ENCODE assay signal across 22 cellular contexts in the genomic region with DNA sequence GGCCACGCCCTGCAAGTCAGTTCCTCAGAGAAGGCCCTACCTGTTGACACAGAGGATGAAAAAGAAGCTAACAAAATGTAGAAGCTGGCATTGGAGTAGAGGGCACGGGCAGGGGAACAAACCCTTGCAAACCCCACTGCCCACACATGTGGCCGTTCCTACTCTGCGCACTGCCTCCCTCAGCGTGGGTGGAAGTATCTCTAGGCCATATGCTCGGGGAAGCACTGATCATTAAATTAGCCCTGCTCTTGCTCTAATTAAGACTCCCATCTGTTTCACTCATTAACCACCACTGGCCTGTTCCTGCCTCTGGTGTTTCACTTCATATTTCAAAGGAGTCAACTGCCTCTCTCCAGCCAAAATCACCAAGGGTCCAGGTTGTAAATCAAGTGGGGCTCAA.
DNase-seq lines count a peak whose midpoint lies in the region; ATAC-seq, FAIRE-seq and TF ChIP-seq lines count a peak whose summit lies in the region.
"Had no signal": no experiment of that assay in that cellular context is flagged by ENCODE, and none has a peak within 500 bp of the region (broad histone marks: within the 10 kb centered on the region; RNA-seq: fewer than 3 reads in every experiment).

No MANE protein-coding gene starts in this region.

- no peaks in the 10 kb centered on the region for H3K27me3 ChIP-seq in lower lobe of right lung (ENCODE audit: low read depth)
- H3K27me3 ChIP-seq: BLaER1 had no signal

- no peaks in the 10 kb centered on the region for H3K36me3 Mint-ChIP-seq in effector memory CD8-positive, alpha-beta T cell (ENCODE audit: insufficient read depth)
- H3K36me3 Mint-ChIP-seq: CD4-positive, alpha-beta memory T cell had no signal

- H3K4me3 ChIP-seq in lower lobe of right lung = no peak overlapping the region
- H3K4me3 ChIP-seq: BLaER1, PC-9 had no signal

- intact Hi-C loops in lower lobe of right lung (cut with DNase I) = no loop called here

- H3K27ac Mint-ChIP-seq in effector memory CD8-positive, alpha-beta T cell = peak overlapping the region; percentile 23 to 49

- peak; percentile 76 for DNase-seq in DMS 273 (lab: John Stamatoyannopoulos, UW; ENCODE audit: unreplicated experiment)
- DNase-seq in GM12891 (ENCODE audit: insufficient read length, low spot score) = no peak
- DNase-seq in effector memory CD8-positive, alpha-beta T cell = no peak
- DNase-seq in lower lobe of right lung = peak; percentile 64
- no peak for DNase-seq in NCI-H1092 (lab: John Stamatoyannopoulos, UW)
- DNase-seq in RCC 7860 (ENCODE audit: low spot score) = no peak
- DNase-seq in cerebellum (ENCODE audit: low spot score) = no peak
- DNase-seq: ACHN; Caco-2; CD4-positive, alpha-beta memory T cell; KG1; NCI-H1092 treated with DMSO at 0.1 percent for 48 hours; NCI-H1436 treated with DMSO at 0.1 percent for 48 hours; NCI-H2029 treated with DMSO at 0.1 percent for 48 hours; NCI-H526 treated with DMSO at 0.1 percent for 48 hours; PC-9; SHP77 treated with DMSO at 0.1 percent for 48 hours had no signal

- no peak overlapping the region for H3K4me3 Mint-ChIP-seq in effector memory CD8-positive, alpha-beta T cell
- H3K4me3 Mint-ChIP-seq: CD4-positive, alpha-beta memory T cell had no signal

- FAIRE-seq in GM12891 (lab: Jason Lieb, UNC) (peak; percentile 68), RCC 7860 (lab: Jason Lieb, UNC) (no peak)
- FAIRE-seq: G401.6, H54, HTR-8/SVneo had no signal

- no peaks in the 10 kb centered on the region for H3K4me1 ChIP-seq in lower lobe of right lung
- H3K4me1 ChIP-seq: Caco-2 had no signal

- H3K9me3 Mint-ChIP-seq in effector memory CD8-positive, alpha-beta T cell = no peaks in the 10 kb centered on the region

- no peak overlapping the region for H3K27ac ChIP-seq in lower lobe of right lung
- H3K27ac ChIP-seq: BLaER1, PC-9, RWPE1 had no signal

- peaks cover 10 to 23% of the 10 kb centered on the region in 2 donors for H3K4me1 Mint-ChIP-seq in effector memory CD8-positive, alpha-beta T cell (ENCODE audit: low read depth in 2 of 2)

- no peak for TF ChIP-seq POLR2A in GM12891 (IDR thresholded peaks at IDR 0.05; ENCODE audit: low read depth, low read length)

- TF ChIP-seq CTCF in lower lobe of right lung (IDR thresholded peaks at IDR 0.05) = no peak

- H3K36me3 ChIP-seq in lower lobe of right lung = no peaks in the 10 kb centered on the region
- H3K36me3 ChIP-seq: BLaER1 had no signal

- ATAC-seq in effector memory CD8-positive, alpha-beta T cell (replicated peaks) = no peak
- peak; percentile 43 to 53 for ATAC-seq in lower lobe of right lung

- peaks cover 23 to 28% of the 10 kb centered on the region in 2 donors for H3K27me3 Mint-ChIP-seq in effector memory CD8-positive, alpha-beta T cell

- H3K9me3 ChIP-seq in lower lobe of right lung = no peaks in the 10 kb centered on the region
- H3K9me3 ChIP-seq: BLaER1, Caco-2 had no signal

TF ChIP-seq in GM12891, 5 proteins besides CTCF, POLR2A, EP300 and RAD21:
- no peak for TF ChIP-seq SPI1 (IDR thresholded peaks at IDR 0.05; ENCODE audit: low read depth, low read length)
- no peak for TF ChIP-seq POU2F2 (IDR thresholded peaks at IDR 0.05; ENCODE audit: low read depth, low read length)
- no peak for TF ChIP-seq POLR2AphosphoS5 (IDR thresholded peaks at IDR 0.05; ENCODE audit: low read depth, low read length)
- no peak for TF ChIP-seq PAX5 (IDR thresholded peaks at IDR 0.05; ENCODE audit: insufficient read depth, low read length, severe bottlenecking)
- no peak for TF ChIP-seq TAF1 (IDR thresholded peaks at IDR 0.05; ENCODE audit: low read depth, low read length)

Comparison
In these comparisons a context has a peak if more than half of its experiments do, and no peak if none do; other contexts are left out.
1. DNase-seq: peak in DMS 273 (single experiment) and lower lobe of right lung (single experiment); none in GM12891 (single experiment), effector memory CD8-positive, alpha-beta T cell (0 of 3), NCI-H1092 (single experiment), RCC 7860 (single experiment) and cerebellum (single experiment).